In the genomic region with DNA sequence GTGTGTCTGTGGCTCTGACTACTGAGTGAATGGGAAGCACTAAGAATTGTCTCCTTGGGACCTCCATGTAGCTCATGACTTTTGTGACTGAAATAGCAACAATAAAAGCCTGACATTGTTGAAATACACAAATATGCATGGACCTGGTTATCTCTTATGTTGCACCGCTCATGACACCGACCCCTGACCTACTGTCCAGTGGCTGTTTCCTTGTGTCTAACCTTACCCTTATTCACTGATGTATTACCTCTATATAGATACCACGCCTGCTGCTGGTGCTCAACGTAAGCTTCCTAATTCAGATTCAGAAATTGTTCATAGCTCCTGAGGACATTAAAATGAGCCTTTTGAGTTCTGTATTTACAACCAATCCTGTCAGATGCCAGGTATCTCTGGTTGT, we compare ENCODE assay signal across 21 cellular contexts.
"Had no signal": no experiment of that assay in that cellular context is flagged by ENCODE, and none has a peak within 500 bp of the region (broad histone marks: within the 10 kb centered on the region; RNA-seq: fewer than 3 reads in every experiment).

No MANE protein-coding gene starts in this region.

- H3K4me1 ChIP-seq: parathyroid adenoma, right lobe of liver, stomach had no signal

- H3K9me3 ChIP-seq: left ventricle myocardium inferior, neutrophil, right lobe of liver, stomach had no signal

- H3K27me3 Mint-ChIP-seq: activated naive CD8-positive, alpha-beta T cell treated with anti-CD3 and anti-CD28 coated beads for 36 hours; stimulated activated memory B cell treated with anti-CD40 and anti-IgM and Interleukin-4, amounts not matched to agents 10 μg/mL and 1 μg/mL and 100 μg/mL, for 72 hours; type B pancreatic cell had no signal

- H3K27me3 ChIP-seq: neutrophil, right lobe of liver, stomach had no signal

- ATAC-seq: right lobe of liver; stimulated activated memory B cell treated with anti-CD40 and anti-IgM and Interleukin-4, amounts not matched to agents 10 μg/mL and 1 μg/mL and 100 μg/mL, for 72 hours had no signal

- H3K27ac Mint-ChIP-seq: activated naive CD8-positive, alpha-beta T cell treated with anti-CD3 and anti-CD28 coated beads for 36 hours; stimulated activated memory B cell treated with anti-CD40 and anti-IgM and Interleukin-4, amounts not matched to agents 10 μg/mL and 1 μg/mL and 100 μg/mL, for 72 hours; T-helper 1 cell treated with Interleukin-12 subunit alpha and Interleukin-12 subunit beta and Interleukin-4 antibody, amounts not matched to agents 30 μg/mL and 1 μg/mL, for 36 hours; type B pancreatic cell had no signal

- H3K9me3 Mint-ChIP-seq: activated naive CD8-positive, alpha-beta T cell treated with anti-CD3 and anti-CD28 coated beads for 36 hours; nephron; T-helper 1 cell treated with Interleukin-12 subunit alpha and Interleukin-12 subunit beta and Interleukin-4 antibody, amounts not matched to agents 30 μg/mL and 1 μg/mL, for 36 hours had no signal

- FAIRE-seq: bronchial epithelial cell, small intestine had no signal

- H3K4me3 Mint-ChIP-seq: activated naive CD8-positive, alpha-beta T cell treated with anti-CD3 and anti-CD28 coated beads for 36 hours; nephron; stimulated activated memory B cell treated with anti-CD40 and anti-IgM and Interleukin-4, amounts not matched to agents 10 μg/mL and 1 μg/mL and 100 μg/mL, for 72 hours; T-helper 1 cell treated with Interleukin-12 subunit alpha and Interleukin-12 subunit beta and Interleukin-4 antibody, amounts not matched to agents 30 μg/mL and 1 μg/mL, for 36 hours; type B pancreatic cell had no signal

- DNase-seq: activated CD4-positive, alpha-beta T cell treated with anti-CD3 and anti-CD28 coated beads for 4 hours; activated CD4-positive, alpha-beta T cell treated with anti-CD3 and anti-CD28 coated beads, Interleukin-2, amount 50 U/mL, for 48 hours; activated CD4-positive, CD25-positive, alpha-beta regulatory T cell; activated naive CD4-positive, alpha-beta T cell treated with Interleukin-2 at 50 U/mL for 16 hours; activated naive CD8-positive, alpha-beta T cell treated with anti-CD3 and anti-CD28 coated beads for 36 hours; activated T-cell treated with anti-CD3 and anti-CD28 coated beads, Interleukin-2, amount 50 U/mL, for 48 hours; cerebellar nuclear complex; left ventricle myocardium inferior; midbrain; right lobe of liver; small intestine; stimulated activated CD4-positive, alpha-beta T cell treated with anti-CD3 and anti-CD28 coated beads, Interleukin-15, amount 100 ng/mL, for 24 hours; stomach; T1000 had no signal

- H3K4me1 Mint-ChIP-seq: activated naive CD8-positive, alpha-beta T cell treated with anti-CD3 and anti-CD28 coated beads for 36 hours; stimulated activated memory B cell treated with anti-CD40 and anti-IgM and Interleukin-4, amounts not matched to agents 10 μg/mL and 1 μg/mL and 100 μg/mL, for 72 hours had no signal

- H3K36me3 ChIP-seq: left ventricle myocardium inferior, neutrophil, right lobe of liver, stomach had no signal

- H3K36me3 Mint-ChIP-seq: activated naive CD8-positive, alpha-beta T cell treated with anti-CD3 and anti-CD28 coated beads for 36 hours; stimulated activated memory B cell treated with anti-CD40 and anti-IgM and Interleukin-4, amounts not matched to agents 10 μg/mL and 1 μg/mL and 100 μg/mL, for 72 hours; type B pancreatic cell had no signal

- H3K4me3 ChIP-seq: left ventricle myocardium inferior, right lobe of liver, stomach had no signal
